In the genomic region with DNA sequence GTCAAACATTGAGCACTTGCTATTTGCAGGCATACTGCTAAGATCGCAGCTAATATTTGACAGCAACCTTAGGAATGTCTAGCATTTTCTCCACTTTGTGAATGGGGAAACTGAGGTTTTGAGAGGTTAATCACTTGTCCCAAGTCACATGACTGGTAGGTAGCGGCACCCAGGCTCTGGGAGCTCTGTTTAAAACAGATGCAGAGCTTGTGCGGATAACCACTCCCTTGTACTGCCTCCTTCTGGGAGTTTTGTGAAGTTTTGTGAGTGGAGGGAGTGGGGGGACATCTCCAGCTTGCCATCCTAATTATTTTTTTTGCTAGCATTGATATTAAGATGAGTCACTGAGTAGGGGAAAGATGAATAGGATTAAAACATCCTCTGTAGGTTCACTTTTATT, we compare ENCODE assay signal across 1 cellular context.
TF ChIP-seq lines count a peak whose summit lies in the region.

No MANE protein-coding gene starts in this region.

TF ChIP-seq in GM23338, 12 proteins besides CTCF, POLR2A, EP300 and RAD21 (continued from another document):
- TF ChIP-seq ZNF462 (CRISPR knock-in tag; IDR thresholded peaks at IDR 0.05) (no peak), STAT1 (IDR thresholded peaks at IDR 0.05; ENCODE audit: unreplicated experiment) (no peak), ZNF114 (CRISPR knock-in tag; IDR thresholded peaks at IDR 0.05) (no peak), EZH2phosphoT487 (IDR thresholded peaks at IDR 0.05; ENCODE audit: unreplicated experiment) (no peak), EZH2 (IDR thresholded peaks at IDR 0.05; ENCODE audit: low read depth, unreplicated experiment) (no peak), ZNF331 (CRISPR knock-in tag; IDR thresholded peaks at IDR 0.05; ENCODE audit: low read depth) (no peak), POLR2AphosphoS5 (IDR thresholded peaks at IDR 0.05; ENCODE audit: low read depth) (no peak), JUNB (IDR thresholded peaks at IDR 0.05; ENCODE audit: unreplicated experiment) (no peak), NANOG (IDR thresholded peaks at IDR 0.05; ENCODE audit: borderline replicate concordance) (no peak), ETS1 (IDR thresholded peaks at IDR 0.05) (no peak; the same call in 1 of the 2 replicates)
- TF ChIP-seq, protein P1, sequence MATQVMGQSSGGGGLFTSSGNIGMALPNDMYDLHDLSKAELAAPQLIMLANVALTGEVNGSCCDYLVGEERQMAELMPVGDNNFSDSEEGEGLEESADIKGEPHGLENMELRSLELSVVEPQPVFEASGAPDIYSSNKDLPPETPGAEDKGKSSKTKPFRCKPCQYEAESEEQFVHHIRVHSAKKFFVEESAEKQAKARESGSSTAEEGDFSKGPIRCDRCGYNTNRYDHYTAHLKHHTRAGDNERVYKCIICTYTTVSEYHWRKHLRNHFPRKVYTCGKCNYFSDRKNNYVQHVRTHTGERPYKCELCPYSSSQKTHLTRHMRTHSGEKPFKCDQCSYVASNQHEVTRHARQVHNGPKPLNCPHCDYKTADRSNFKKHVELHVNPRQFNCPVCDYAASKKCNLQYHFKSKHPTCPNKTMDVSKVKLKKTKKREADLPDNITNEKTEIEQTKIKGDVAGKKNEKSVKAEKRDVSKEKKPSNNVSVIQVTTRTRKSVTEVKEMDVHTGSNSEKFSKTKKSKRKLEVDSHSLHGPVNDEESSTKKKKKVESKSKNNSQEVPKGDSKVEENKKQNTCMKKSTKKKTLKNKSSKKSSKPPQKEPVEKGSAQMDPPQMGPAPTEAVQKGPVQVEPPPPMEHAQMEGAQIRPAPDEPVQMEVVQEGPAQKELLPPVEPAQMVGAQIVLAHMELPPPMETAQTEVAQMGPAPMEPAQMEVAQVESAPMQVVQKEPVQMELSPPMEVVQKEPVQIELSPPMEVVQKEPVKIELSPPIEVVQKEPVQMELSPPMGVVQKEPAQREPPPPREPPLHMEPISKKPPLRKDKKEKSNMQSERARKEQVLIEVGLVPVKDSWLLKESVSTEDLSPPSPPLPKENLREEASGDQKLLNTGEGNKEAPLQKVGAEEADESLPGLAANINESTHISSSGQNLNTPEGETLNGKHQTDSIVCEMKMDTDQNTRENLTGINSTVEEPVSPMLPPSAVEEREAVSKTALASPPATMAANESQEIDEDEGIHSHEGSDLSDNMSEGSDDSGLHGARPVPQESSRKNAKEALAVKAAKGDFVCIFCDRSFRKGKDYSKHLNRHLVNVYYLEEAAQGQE (IDR thresholded peaks at IDR 0.05; ENCODE audit: unreplicated experiment), result no peak
